In genomic region chr10:3712707-3713106, GRCh38 we compare ENCODE assay signal across 25 cellular contexts.
"Had no signal": no experiment of that assay in that cellular context is flagged by ENCODE, and none has a peak within 500 bp of the region (broad histone marks: within the 10 kb centered on the region; RNA-seq: fewer than 3 reads in every experiment).

No MANE protein-coding gene starts in this region.

- H3K27ac ChIP-seq: colonic mucosa, coronary artery, dorsolateral prefrontal cortex, epithelial cell of prostate, esophagus muscularis mucosa, esophagus squamous epithelium, foreskin keratinocyte, gastrocnemius medialis, gastroesophageal sphincter, heart left ventricle, heart right ventricle had no signal

- DNase-seq: colonic mucosa; cortex of kidney; dermis blood vessel endothelial cell; dorsolateral prefrontal cortex; effector CD4-positive, alpha-beta T cell; effector CD8-positive, alpha-beta T cell; effector memory CD4-positive, alpha-beta T cell; effector memory CD8-positive, alpha-beta T cell; endodermal cell; erythroblast; esophagus squamous epithelium; foreskin fibroblast; foreskin keratinocyte; foreskin melanocyte; gastrocnemius medialis; glutamatergic neuron; head of caudate nucleus; heart left ventricle; heart right ventricle had no signal

- ATAC-seq: effector memory CD8-positive, alpha-beta T cell; esophagus mucosa; foreskin keratinocyte; gastrocnemius medialis; gastroesophageal sphincter; heart left ventricle; heart right ventricle had no signal

- H3K4me3 Mint-ChIP-seq: dendritic cell treated with granulocyte-macrophage colony-stimulating factor and Interleukin-4, amounts not matched to agents 40 ng/mL and 50 ng/mL, for 4 days; effector memory CD8-positive, alpha-beta T cell; endodermal cell had no signal

- H3K27me3 Mint-ChIP-seq: dendritic cell treated with granulocyte-macrophage colony-stimulating factor and Interleukin-4, amounts not matched to agents 40 ng/mL and 50 ng/mL, for 4 days had no signal

- H3K9me3 Mint-ChIP-seq: effector memory CD8-positive, alpha-beta T cell had no signal

- H3K4me1 ChIP-seq: colonic mucosa, gastrocnemius medialis, heart left ventricle, heart right ventricle had no signal

- H3K4me3 ChIP-seq: colonic mucosa, coronary artery, dorsolateral prefrontal cortex, esophagus muscularis mucosa, esophagus squamous epithelium, gastrocnemius medialis, gastroesophageal sphincter, heart left ventricle, heart right ventricle had no signal

- H3K36me3 ChIP-seq: colonic mucosa, esophagus muscularis mucosa, esophagus squamous epithelium, gastrocnemius medialis, gastroesophageal sphincter, heart left ventricle, heart right ventricle had no signal

- H3K27me3 ChIP-seq: colonic mucosa, esophagus muscularis mucosa, esophagus squamous epithelium, foreskin keratinocyte, gastrocnemius medialis, gastroesophageal sphincter, heart left ventricle, heart right ventricle had no signal

- H3K27ac Mint-ChIP-seq: dendritic cell treated with granulocyte-macrophage colony-stimulating factor and Interleukin-4, amounts not matched to agents 40 ng/mL and 50 ng/mL, for 4 days; effector memory CD8-positive, alpha-beta T cell; endodermal cell had no signal

- H3K9me3 ChIP-seq: colonic mucosa, esophagus squamous epithelium, gastrocnemius medialis had no signal
